ENCODE assay signal across 8 cellular contexts in genomic region chr14:105021656-105022275, GRCh38. TPM values are rescaled to one million over a fixed set of nuclear protein-coding genes. Genes with fewer than 3 reads are reported as not detected.
DNase-seq lines count a peak whose midpoint lies in the region; ATAC-seq and TF ChIP-seq lines count a peak whose summit lies in the region.

No MANE protein-coding gene starts in this region.

- H3K4me3 ChIP-seq in CD8-positive, alpha-beta T cell (ENCODE audit: low read depth, low read length), result peak overlapping the region; percentile 87
- H3K4me3 ChIP-seq in HFF-Myc (replicated peaks; ENCODE audit: low read depth, low read length), result peak overlapping the region; percentile 88
- H3K4me3 ChIP-seq in ascending aorta, result peak overlapping the region; percentile 87 to 100
- peak overlapping the region; percentile 93 for H3K4me3 ChIP-seq in iPS-18c (ENCODE audit: insufficient read depth, low read depth, low read length)
- H3K4me3 ChIP-seq in skin epidermis, result peak overlapping the region; percentile 46 to 96 (median 53)

- H3K4me3 Mint-ChIP-seq in CD8-positive, alpha-beta T cell, result peak overlapping the region; percentile 86

- H3K9me3 ChIP-seq in CD8-positive, alpha-beta T cell (ENCODE audit: low read length), result no peaks in the 10 kb centered on the region
- H3K9me3 ChIP-seq in ascending aorta (no peaks in the 10 kb centered on the region), iPS-18c (ENCODE audit: control insufficient read depth, insufficient read depth, low read length) (no peaks in the 10 kb centered on the region)

- H3K27ac Mint-ChIP-seq in CD8-positive, alpha-beta T cell, result peak overlapping the region; percentile 92

- H3K27me3 ChIP-seq in CD8-positive, alpha-beta T cell (ENCODE audit: insufficient read depth, low read length), result no peaks in the 10 kb centered on the region
- no peaks in the 10 kb centered on the region for H3K27me3 ChIP-seq in ascending aorta

- peaks cover 23% of the 10 kb centered on the region for H3K4me1 ChIP-seq in CD8-positive, alpha-beta T cell (ENCODE audit: insufficient read depth, low read length)
- H3K4me1 ChIP-seq in ascending aorta, result peaks cover 10% of the 10 kb centered on the region in 2 donors

- ATAC-seq in CD8-positive, alpha-beta T cell, result no peak
- ATAC-seq in GM19455 (IDR thresholded peaks at IDR 0.05; ENCODE audit: unreplicated experiment) (no peak), GM19463 (IDR thresholded peaks at IDR 0.05; ENCODE audit: unreplicated experiment) (no peak)

- H3K4me1 Mint-ChIP-seq in CD8-positive, alpha-beta T cell (ENCODE audit: low read depth), result peaks cover 48% of the 10 kb centered on the region

- TF ChIP-seq CTCF in CD8-positive, alpha-beta T cell (IDR thresholded peaks at IDR 0.05), result no peak
- no peak for TF ChIP-seq CTCF in HFF-Myc (IDR thresholded peaks at IDR 0.05; ENCODE audit: low read depth, low read length, missing control alignments)
- no peak for TF ChIP-seq CTCF in ascending aorta (IDR thresholded peaks at IDR 0.05)

- H3K36me3 Mint-ChIP-seq in CD8-positive, alpha-beta T cell, result peaks cover 2% of the 10 kb centered on the region

- POLR2A ChIA-PET in CD8-positive, alpha-beta T cell (lab: Charles Lee), result interaction anchor here (1.1 to 3.7 kb wide), 5 partner anchors 11 to 44 kb away, joined by 3 to 20 read pairs (median 7); partner anchors contain the start of genes CLBA1 and GPR132

- no peaks in the 10 kb centered on the region for H3K27me3 Mint-ChIP-seq in CD8-positive, alpha-beta T cell (ENCODE audit: low read depth)

- H3K9me3 Mint-ChIP-seq in CD8-positive, alpha-beta T cell, result no peaks in the 10 kb centered on the region

- peak in 3 of 7 experiments; percentile 11 to 40 (median 31) for DNase-seq in CD8-positive, alpha-beta T cell
- DNase-seq in HFF-Myc (ENCODE audit: extremely low read depth, low read depth), result no peak
- DNase-seq in NOMO-1 treated with DMSO at 0.1 percent for 48 hours (lab: John Stamatoyannopoulos, UW; ENCODE audit: unreplicated experiment), result peak; percentile 62
- DNase-seq in ascending aorta (ENCODE audit: low spot score in 2 of 2), result peak in 1 of 2 donors; percentile 70

- H3K27ac ChIP-seq in CD8-positive, alpha-beta T cell (ENCODE audit: low read depth, low read length), result peak overlapping the region; percentile 78
- H3K27ac ChIP-seq in ascending aorta (peak overlapping the region; percentile 51 to 69), skin epidermis (peak overlapping the region; percentile 4 to 93 (median 85))

- CTCF ChIA-PET in CD8-positive, alpha-beta T cell (lab: Charles Lee), result interaction anchor here (0.6 to 7.0 kb wide), 4 partner anchors 11 to 45 kb away, joined by 3 to 74 read pairs (median 6); partner anchors contain the start of gene CLBA1

- intact Hi-C loops in CD8-positive, alpha-beta T cell (cut with DNase I, micrococcal nuclease), result loop anchor here (1.0 to 5.0 kb wide), 12 partner anchors 12 to 1304 kb away; partner anchors contain the start of genes BRF1 (in 2 of the 2), CLBA1 (in 2 of the 2), GPR132 (in 2 of the 2) and NUDT14 (in 1 of the 2)
- intact Hi-C loops in ascending aorta (cut with DNase I), result loop anchor here (1.0 to 10.0 kb wide), 6 partner anchors 24 to 463 kb away; partner anchors contain the start of genes CLBA1 and CRIP1

- no peaks in the 10 kb centered on the region for H3K36me3 ChIP-seq in CD8-positive, alpha-beta T cell (ENCODE audit: insufficient read depth, low read length)
- no peaks in the 10 kb centered on the region for H3K36me3 ChIP-seq in ascending aorta

RNA-seq across cellular contexts. Expression of gene CDCA4, which starts 0.9 kb away (rescaled TPM):
- 10 to 100 TPM; 20.2 to 22.9 TPM for total RNA-seq in CD8-positive, alpha-beta T cell
- 2.3 TPM for total RNA-seq in ascending aorta

RNA-seq across cellular contexts. Expression of gene CLBA1, which starts 36.2 kb away (rescaled TPM):
- total RNA-seq in CD8-positive, alpha-beta T cell, result 1 to 10 TPM in 1 of 2 experiments, under 1 TPM in 1; 0.84 to 1.0 TPM
- 18.1 TPM for total RNA-seq in ascending aorta

RNA-seq across cellular contexts. Expression of gene GPR132, which starts 43.5 kb away (rescaled TPM):
- 100 to 1,000 TPM in 1 of 2 experiments, 10 to 100 TPM in 1; 91.8 to 101 TPM for total RNA-seq in CD8-positive, alpha-beta T cell
- not detected for total RNA-seq in ascending aorta

RNA-seq across cellular contexts. Expression of gene AHNAK2, which starts 43.6 kb away (rescaled TPM):
- total RNA-seq in CD8-positive, alpha-beta T cell, result under 1 TPM; 0.06 to 0.14 TPM
- total RNA-seq in ascending aorta, result 35.5 TPM

Comparison
In these comparisons a context has a peak if more than half of its experiments do, and no peak if none do; other contexts are left out.
1. RNA of gene GPR132, which starts 43.5 kb away (total RNA-seq): 91.8 to 101 TPM in CD8-positive, alpha-beta T cell; not detected in ascending aorta (single experiment); every median in the first group is over 10 times any median in the second.
2. Peak in every context shown above with its lines, with median percentiles within 50 percentile points of each other: H3K27ac ChIP-seq and H3K4me3 ChIP-seq.